26 cellular contexts compared by ENCODE assay signal in genomic region chr7:29139796-29140195, GRCh38. TPM values are rescaled to one million over a fixed set of nuclear protein-coding genes. Genes with fewer than 3 reads are reported as not detected.
DNase-seq lines count a peak whose midpoint lies in the region; ATAC-seq and TF ChIP-seq lines count a peak whose summit lies in the region.
"Had no signal": no experiment of that assay in that cellular context is flagged by ENCODE, and none has a peak within 500 bp of the region (broad histone marks: within the 10 kb centered on the region; RNA-seq: fewer than 3 reads in every experiment).

No MANE protein-coding gene starts in this region.

- H3K27me3 Mint-ChIP-seq in MCF 10A (ENCODE audit: insufficient read depth, unreplicated experiment) = no peaks in the 10 kb centered on the region

- H3K4me1 ChIP-seq in breast epithelium = no peaks in the 10 kb centered on the region
- H3K4me1 ChIP-seq: esophagus muscularis mucosa, thyroid gland had no signal

- TF ChIP-seq CTCF in MCF 10A (IDR thresholded peaks at IDR 0.05; ENCODE audit: unreplicated experiment) (no peak), breast epithelium (IDR thresholded peaks at IDR 0.05) (no peak)

- POLR2A ChIA-PET in MCF 10A (lab: Yijun Ruan, JAX) = interaction anchor here (1.0 to 1.6 kb wide), 4 partner anchors 8 to 213 kb away, joined by 3 to 6 read pairs (median 3); no protein-coding TSS in a partner anchor

- intact Hi-C loops in MCF 10A (cut with micrococcal nuclease) (no loop called here), breast epithelium (cut with DNase I; ENCODE audit: low total_unique reads) (loop anchor here (10.0 kb wide), 1 partner anchor 1835 kb away; no protein-coding TSS in a partner anchor)

- CTCF ChIA-PET in MCF 10A (lab: Yijun Ruan, JAX) = interaction anchor here (1.4 kb wide), 1 partner anchor 52 kb away, joined by 3 read pairs; no protein-coding TSS in a partner anchor

- DNase-seq in MCF 10A (ENCODE audit: unreplicated experiment) = peak; percentile 67
- DNase-seq in breast epithelium (ENCODE audit: low spot score in 2 of 2) = no peak
- peak; percentile 26 for DNase-seq in RPMI7951 (ENCODE audit: low read depth)
- no peak for DNase-seq in epithelial cell of prostate (ENCODE audit: low read depth, low spot score)
- no peak for DNase-seq in substantia nigra (lab: John Stamatoyannopoulos, UW)
- no peak for DNase-seq in GM03348 (ENCODE audit: low spot score)
- no peak for DNase-seq in C1 segment of cervical spinal cord (lab: John Stamatoyannopoulos, UW)
- DNase-seq: activated CD4-positive, alpha-beta T cell treated with anti-CD3 and anti-CD28 coated beads for 36 hours; activated CD8-positive, alpha-beta memory T cell treated with anti-CD3 and anti-CD28 coated beads for 24 hours; activated T-cell treated with anti-CD3 and anti-CD28 coated beads, Interleukin-2, amount 50 U/mL, for 72 hours; aorta; cerebellar nuclear complex; effector CD4-positive, alpha-beta T cell; IMR-90; mesenchymal stem cell; NCI-H146; NCI-H526; spleen; stimulated activated CD4-positive, alpha-beta T cell treated with anti-CD3 and anti-CD28 coated beads, Interleukin-4, amount 100 ng/mL, for 24 hours; stimulated activated naive CD4-positive, alpha-beta T cell treated with Interleukin-2 at 50 U/mL for 16 hours; thyroid gland had no signal

- peak overlapping the region; percentile 67 for H3K27ac Mint-ChIP-seq in MCF 10A (ENCODE audit: low read depth, unreplicated experiment)
- H3K27ac Mint-ChIP-seq: activated CD4-positive, alpha-beta T cell treated with anti-CD3 and anti-CD28 coated beads for 36 hours; activated naive CD4-positive, alpha-beta T cell treated with anti-CD3 and anti-CD28 coated beads, Interleukin-2, amount 50 U/mL, for 24 hours; activated T-cell treated with anti-CD3 and anti-CD28 coated beads, Interleukin-2, amount 50 U/mL, for 72 hours; T-helper 1 cell treated with Interleukin-12 subunit alpha and Interleukin-12 subunit beta and Interleukin-4 antibody, amounts not matched to agents 30 μg/mL and 1 μg/mL, for 36 hours had no signal

- no peak overlapping the region for H3K4me3 ChIP-seq in breast epithelium
- H3K4me3 ChIP-seq: esophagus muscularis mucosa, spleen, thyroid gland had no signal

- no peak overlapping the region for H3K4me3 Mint-ChIP-seq in MCF 10A (ENCODE audit: unreplicated experiment)
- H3K4me3 Mint-ChIP-seq: activated CD4-positive, alpha-beta T cell treated with anti-CD3 and anti-CD28 coated beads for 36 hours; activated naive CD4-positive, alpha-beta T cell treated with anti-CD3 and anti-CD28 coated beads, Interleukin-2, amount 50 U/mL, for 24 hours; activated T-cell treated with anti-CD3 and anti-CD28 coated beads, Interleukin-2, amount 50 U/mL, for 72 hours; T-helper 1 cell treated with Interleukin-12 subunit alpha and Interleukin-12 subunit beta and Interleukin-4 antibody, amounts not matched to agents 30 μg/mL and 1 μg/mL, for 36 hours had no signal

- no peaks in the 10 kb centered on the region for H3K9me3 ChIP-seq in breast epithelium
- H3K9me3 ChIP-seq: esophagus muscularis mucosa, thyroid gland had no signal

- no peak for ATAC-seq in HG03280 (IDR thresholded peaks at IDR 0.05; ENCODE audit: unreplicated experiment)
- ATAC-seq: activated CD4-positive, alpha-beta T cell treated with anti-CD3 and anti-CD28 coated beads for 36 hours; activated T-cell treated with anti-CD3 and anti-CD28 coated beads, Interleukin-2, amount 50 U/mL, for 72 hours had no signal

- H3K36me3 ChIP-seq in breast epithelium = no peaks in the 10 kb centered on the region
- H3K36me3 ChIP-seq: esophagus muscularis mucosa, spleen, thyroid gland had no signal

- peaks cover 10% of the 10 kb centered on the region for H3K9me3 Mint-ChIP-seq in MCF 10A (ENCODE audit: unreplicated experiment)
- H3K9me3 Mint-ChIP-seq: activated naive CD4-positive, alpha-beta T cell treated with anti-CD3 and anti-CD28 coated beads, Interleukin-2, amount 50 U/mL, for 24 hours; T-helper 1 cell treated with Interleukin-12 subunit alpha and Interleukin-12 subunit beta and Interleukin-4 antibody, amounts not matched to agents 30 μg/mL and 1 μg/mL, for 36 hours had no signal

- TF ChIP-seq POLR2A in breast epithelium (IDR thresholded peaks at IDR 0.05) = no peak

- H3K27ac ChIP-seq in breast epithelium (no peak overlapping the region), epithelial cell of prostate (peak overlapping the region; percentile 29), substantia nigra (ENCODE audit: low read depth, low read length, poor library complexity, severe bottlenecking) (no peak overlapping the region)
- H3K27ac ChIP-seq: esophagus muscularis mucosa, thyroid gland had no signal

- H3K4me1 Mint-ChIP-seq in MCF 10A (ENCODE audit: insufficient read depth, unreplicated experiment) = peaks cover 36% of the 10 kb centered on the region
- H3K4me1 Mint-ChIP-seq: activated CD4-positive, alpha-beta T cell treated with anti-CD3 and anti-CD28 coated beads for 36 hours; activated naive CD4-positive, alpha-beta T cell treated with anti-CD3 and anti-CD28 coated beads, Interleukin-2, amount 50 U/mL, for 24 hours had no signal

- BruUV-seq in MCF 10A (replicated peaks; lab: Mats Ljungman, UMichigan) = no TSS peak

- H3K27me3 ChIP-seq in breast epithelium = no peaks in the 10 kb centered on the region
- H3K27me3 ChIP-seq: thyroid gland had no signal

- H3K36me3 Mint-ChIP-seq in MCF 10A (ENCODE audit: insufficient read depth, unreplicated experiment) = peaks cover 12% of the 10 kb centered on the region
- H3K36me3 Mint-ChIP-seq: activated naive CD4-positive, alpha-beta T cell treated with anti-CD3 and anti-CD28 coated beads, Interleukin-2, amount 50 U/mL, for 24 hours had no signal

RNA-seq across cellular contexts. Expression of gene CPVL, which starts 6.5 kb away (rescaled TPM):
- 29.2 and 49.0 TPM in 2 replicates for total RNA-seq in MCF 10A (2022)
- 10 to 100 TPM; 11.4 to 44.2 (median 13.4) TPM for total RNA-seq in breast epithelium
- 3.8 and 5.8 TPM in 2 replicates for total RNA-seq in RPMI7951 (2014; rRNA removed; shearing (Covaris generic))
- total RNA-seq: activated CD4-positive, alpha-beta T cell treated with anti-CD3 and anti-CD28 coated beads for 36 hours; IMR-90; OCI-LY7 had no signal

RNA-seq across cellular contexts. Expression of gene CHN2, which starts 54.8 kb away (rescaled TPM):
- 5.1 and 8.0 TPM in 2 replicates for total RNA-seq in MCF 10A (2022)
- total RNA-seq in breast epithelium = 10 to 100 TPM in 1 of 3 donors, 1 to 10 TPM in 2; 6.3 to 17.1 (median 7.9) TPM
- 0.20 and 0.36 TPM in 2 replicates for total RNA-seq in RPMI7951 (2014; rRNA removed; shearing (Covaris generic))
- total RNA-seq: IMR-90, OCI-LY7 had no signal

Comparison
In these comparisons a context has a peak if more than half of its experiments do, and no peak if none do; other contexts are left out.
1. DNase-seq: peak in MCF 10A (single experiment) and RPMI7951 (single experiment); none in breast epithelium (0 of 2), epithelial cell of prostate (single experiment), substantia nigra (0 of 49), GM03348 (single experiment) and C1 segment of cervical spinal cord (0 of 14).